18 cellular contexts compared by ENCODE assay signal in genomic region chr17:66976781-66977201, GRCh38. TPM values are rescaled to one million over a fixed set of nuclear protein-coding genes. Genes with fewer than 3 reads are reported as not detected.
DNase-seq lines count a peak whose midpoint lies in the region; ATAC-seq and TF ChIP-seq lines count a peak whose summit lies in the region.
"Had no signal": no experiment of that assay in that cellular context is flagged by ENCODE, and none has a peak within 500 bp of the region (broad histone marks: within the 10 kb centered on the region; RNA-seq: fewer than 3 reads in every experiment).

No MANE protein-coding gene starts in this region.

- no peaks in the 10 kb centered on the region for H3K79me2 ChIP-seq in SK-N-SH (ENCODE audit: insufficient read depth)

- no peak for TF ChIP-seq EP300 in SK-N-SH (IDR thresholded peaks at IDR 0.05; ENCODE audit: borderline replicate concordance in 1 of 2, low read depth in 1 of 2, low read length in 1 of 2)

- no peaks in the 10 kb centered on the region for H3K9me3 ChIP-seq in right atrium auricular region
- no peaks in the 10 kb centered on the region for H3K9me3 ChIP-seq in SK-N-SH
- H3K9me3 ChIP-seq in right cardiac atrium (ENCODE audit: control insufficient read depth, low read length): no peaks in the 10 kb centered on the region

- 0 out of 2 replicates have a peak, but pooled peaks cover 7% of the 10 kb centered on the region for H4K20me1 ChIP-seq in SK-N-SH (ENCODE audit: insufficient read depth)

- H3K9me2 ChIP-seq in SK-N-SH: no peaks in the 10 kb centered on the region

- no peak overlapping the region for H3K4me3 ChIP-seq in right atrium auricular region
- H3K4me3 ChIP-seq in SK-N-SH (ENCODE audit: low read depth in 2 of 2, low read length in 1 of 2): no peak overlapping the region
- no peak overlapping the region for H3K4me3 ChIP-seq in right cardiac atrium (ENCODE audit: low read length)
- H3K4me3 ChIP-seq: cardiac muscle cell had no signal

- H3K36me3 ChIP-seq in right atrium auricular region (no peaks in the 10 kb centered on the region), SK-N-SH (replicated peaks in 1 of 2; ENCODE audit: control insufficient read depth in 1 of 2, insufficient read depth in 2 of 2, low read length in 1 of 2) (no peaks in the 10 kb centered on the region)
- H3K36me3 ChIP-seq: cardiac muscle cell had no signal

- H3F3A ChIP-seq in SK-N-SH (replicated peaks; ENCODE audit: insufficient read depth): peaks cover 4% of the 10 kb centered on the region

- POLR2A ChIA-PET in SK-N-SH (lab: Yijun Ruan, JAX): interaction anchor here (0.5 to 10.4 kb wide), 6 partner anchors 10 to 166 kb away, joined by 3 to 125 read pairs (median 8); no protein-coding TSS in a partner anchor

- H3K9ac ChIP-seq in SK-N-SH: no peak overlapping the region

- H3K4me2 ChIP-seq in SK-N-SH: no peak overlapping the region

- intact Hi-C loops in Right ventricle myocardium inferior (cut with DNase I) (no loop called here), right cardiac atrium (cut with DNase I) (no loop called here)

- TF ChIP-seq CTCF in right atrium auricular region (IDR thresholded peaks at IDR 0.05): no peak
- no peak for TF ChIP-seq CTCF in SK-N-SH (IDR thresholded peaks at IDR 0.05)

- DNase-seq in Right ventricle myocardium inferior (ENCODE audit: missing footprints) (no peak), right atrium auricular region (ENCODE audit: low spot score) (no peak), SK-N-SH (peak; percentile 67), right cardiac atrium (peak in 2 of 3 donors; percentile 37 to 72), iPS-NIHi7 (ENCODE audit: extremely low spot score) (no peak), ecto neural progenitor cell (ENCODE audit: low spot score) (no peak)
- DNase-seq: activated CD4-positive, alpha-beta T cell treated with anti-CD3 and anti-CD28 coated beads for 1 hour; GF-D8; NCI-H2171 treated with DMSO at 0.1 percent for 48 hours; stimulated activated CD4-positive, alpha-beta T cell treated with anti-CD3 and anti-CD28 coated beads, Interleukin-12 subunit alpha, Interleukin-12 subunit beta, amount 100 ng/mL, for 4 hours; trophoblast cell had no signal

- H3K27me3 ChIP-seq in right atrium auricular region (no peaks in the 10 kb centered on the region), SK-N-SH (ENCODE audit: insufficient read depth) (no peaks in the 10 kb centered on the region), right cardiac atrium (ENCODE audit: control insufficient read depth, insufficient read depth) (no peaks in the 10 kb centered on the region)
- H3K27me3 ChIP-seq: cardiac muscle cell had no signal

- H3K4me1 ChIP-seq in right atrium auricular region (peaks cover 0 to 31% of the 10 kb centered on the region in 2 donors), SK-N-SH (ENCODE audit: control insufficient read depth in 1 of 2, insufficient read depth in 2 of 2, low read depth in 1 of 2, low read length in 1 of 2) (peaks cover 5 to 76% of the 10 kb centered on the region in 2 experiments; a peak in 3 of 4 replicates), right cardiac atrium (ENCODE audit: control insufficient read depth, insufficient read depth, low read length) (peaks cover 3% of the 10 kb centered on the region)

- H3K27ac ChIP-seq in right atrium auricular region (no peak overlapping the region), SK-N-SH (ENCODE audit: low read depth in 2 of 2, low read length in 1 of 2) (peak overlapping the region in 1 of 2 experiments; percentile 95; a peak in 2 of 4 replicates), right cardiac atrium (ENCODE audit: low read length) (no peak overlapping the region)
- H3K27ac ChIP-seq: cardiac muscle cell had no signal

- ATAC-seq in Right ventricle myocardium inferior (peak; percentile 3), right cardiac atrium (peak; percentile 33 to 39), GM19467 (IDR thresholded peaks at IDR 0.05; ENCODE audit: unreplicated experiment) (no peak), HG03139 (IDR thresholded peaks at IDR 0.05; ENCODE audit: unreplicated experiment) (no peak)
- ATAC-seq: stimulated activated effector memory CD8-positive, alpha-beta T cell treated with anti-CD3 and anti-CD28 coated beads, Interleukin-12 subunit alpha, Interleukin-12 subunit beta, amount 100 ng/mL, for 72 hours had no signal

- peak; percentile 21; the same call in 1 of the 2 replicates for TF ChIP-seq RAD21 in SK-N-SH (IDR thresholded peaks at IDR 0.05; ENCODE audit: low read length)

- no peak overlapping the region for H2AFZ ChIP-seq in SK-N-SH (ENCODE audit: low read depth)

- WGBS in SK-N-SH (ENCODE audit: low lambda C conversion rate): 75% methylated on average over 9 of the region's 11 CpGs
- 12% methylated on average over 11 of the region's 11 CpGs for WGBS in right cardiac atrium

- CTCF ChIA-PET in SK-N-SH (lab: Yijun Ruan, JAX): interaction anchor here (0.9 to 2.4 kb wide), 7 partner anchors 10 to 182 kb away, joined by 3 to 16 read pairs (median 5); no protein-coding TSS in a partner anchor

TF ChIP-seq in SK-N-SH, 30 proteins besides CTCF, POLR2A, EP300 and RAD21:
- TF ChIP-seq SIN3A (IDR thresholded peaks at IDR 0.05; ENCODE audit: borderline replicate concordance, low read depth, low read length) (no peak), IRF3 (IDR thresholded peaks at IDR 0.05; ENCODE audit: low read depth, low read length) (no peak), RCOR1 (IDR thresholded peaks at IDR 0.05; ENCODE audit: low read length) (no peak), YY1 (IDR thresholded peaks at IDR 0.05; ENCODE audit: low read depth) (no peak), CHD2 (IDR thresholded peaks at IDR 0.05; ENCODE audit: low read length, partially characterized antibody) (peak; percentile 23)

RNA-seq across cellular contexts. Expression of gene CACNG4, which starts 12.3 kb away (rescaled TPM):
- total RNA-seq in Right ventricle myocardium inferior (not detected), right atrium auricular region (1 to 10 TPM in 1 of 2 donors, under 1 TPM in 1; 0.63 to 1.9 TPM), right cardiac atrium (under 1 TPM in 2 of 4 donors, not detected in 2; 0.09 to 0.14 TPM)
- polyA plus RNA-seq in SK-N-SH (2012; rRNA removed) (12.4 and 13.2 TPM in 2 replicates), right cardiac atrium (0.16 TPM)
- polyA plus RNA-seq in SK-N-SH (2012; cell fraction: cytosol; rRNA removed): 9.9 and 16.7 TPM in 2 replicates
- polyA plus RNA-seq in SK-N-SH (2012; cell fraction: nucleus; rRNA removed): 7.9 and 9.8 TPM in 2 replicates
- total RNA-seq: activated T-helper 2 cell treated with anti-CD3 and anti-CD28 coated beads, Interferon-gamma antibody, Interleukin-2, Interleukin-4, amounts not matched to agents 10 μg/mL and 5 μg/mL and 100 μg/mL, durations not matched to agents 14 hours and 24 hours and 36 hours; pulmonary artery endothelial cell; T-helper 2 cell treated with Interferon-gamma antibody and Interleukin-4, amounts not matched to agents 100 ng/mL and 5 ng/mL, for 36 hours had no signal

Comparison
In these comparisons a context has a peak if more than half of its experiments do, and no peak if none do; other contexts are left out.
1. DNase-seq: peak in SK-N-SH (single experiment) and right cardiac atrium (2 of 3); none in Right ventricle myocardium inferior (single experiment), right atrium auricular region (single experiment), iPS-NIHi7 (single experiment) and ecto neural progenitor cell (single experiment).
2. ATAC-seq: peak in Right ventricle myocardium inferior (single experiment) and right cardiac atrium (2 of 2); none in GM19467 (single experiment) and HG03139 (single experiment).